1 cellular context compared by ENCODE assay signal in genomic region chr17:45197555-45198334, GRCh38.
TF ChIP-seq lines count a peak whose summit lies in the region.

No MANE protein-coding gene starts in this region.

TF ChIP-seq in K562, 482 proteins besides CTCF, POLR2A, EP300 and RAD21 (continued from another document and continues in another):
- TF ChIP-seq, protein P1, sequence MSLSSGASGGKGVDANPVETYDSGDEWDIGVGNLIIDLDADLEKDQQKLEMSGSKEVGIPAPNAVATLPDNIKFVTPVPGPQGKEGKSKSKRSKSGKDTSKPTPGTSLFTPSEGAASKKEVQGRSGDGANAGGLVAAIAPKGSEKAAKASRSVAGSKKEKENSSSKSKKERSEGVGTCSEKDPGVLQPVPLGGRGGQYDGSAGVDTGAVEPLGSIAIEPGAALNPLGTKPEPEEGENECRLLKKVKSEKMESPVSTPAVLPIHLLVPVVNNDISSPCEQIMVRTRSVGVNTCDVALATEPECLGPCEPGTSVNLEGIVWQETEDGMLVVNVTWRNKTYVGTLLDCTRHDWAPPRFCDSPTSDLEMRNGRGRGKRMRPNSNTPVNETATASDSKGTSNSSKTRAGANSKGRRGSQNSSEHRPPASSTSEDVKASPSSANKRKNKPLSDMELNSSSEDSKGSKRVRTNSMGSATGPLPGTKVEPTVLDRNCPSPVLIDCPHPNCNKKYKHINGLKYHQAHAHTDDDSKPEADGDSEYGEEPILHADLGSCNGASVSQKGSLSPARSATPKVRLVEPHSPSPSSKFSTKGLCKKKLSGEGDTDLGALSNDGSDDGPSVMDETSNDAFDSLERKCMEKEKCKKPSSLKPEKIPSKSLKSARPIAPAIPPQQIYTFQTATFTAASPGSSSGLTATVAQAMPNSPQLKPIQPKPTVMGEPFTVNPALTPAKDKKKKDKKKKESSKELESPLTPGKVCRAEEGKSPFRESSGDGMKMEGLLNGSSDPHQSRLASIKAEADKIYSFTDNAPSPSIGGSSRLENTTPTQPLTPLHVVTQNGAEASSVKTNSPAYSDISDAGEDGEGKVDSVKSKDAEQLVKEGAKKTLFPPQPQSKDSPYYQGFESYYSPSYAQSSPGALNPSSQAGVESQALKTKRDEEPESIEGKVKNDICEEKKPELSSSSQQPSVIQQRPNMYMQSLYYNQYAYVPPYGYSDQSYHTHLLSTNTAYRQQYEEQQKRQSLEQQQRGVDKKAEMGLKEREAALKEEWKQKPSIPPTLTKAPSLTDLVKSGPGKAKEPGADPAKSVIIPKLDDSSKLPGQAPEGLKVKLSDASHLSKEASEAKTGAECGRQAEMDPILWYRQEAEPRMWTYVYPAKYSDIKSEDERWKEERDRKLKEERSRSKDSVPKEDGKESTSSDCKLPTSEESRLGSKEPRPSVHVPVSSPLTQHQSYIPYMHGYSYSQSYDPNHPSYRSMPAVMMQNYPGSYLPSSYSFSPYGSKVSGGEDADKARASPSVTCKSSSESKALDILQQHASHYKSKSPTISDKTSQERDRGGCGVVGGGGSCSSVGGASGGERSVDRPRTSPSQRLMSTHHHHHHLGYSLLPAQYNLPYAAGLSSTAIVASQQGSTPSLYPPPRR (CRISPR knock-in tag; IDR thresholded peaks at IDR 0.05; ENCODE audit: borderline replicate concordance), result no peak
- TF ChIP-seq DNMT1 (IDR thresholded peaks at IDR 0.05) (no peak), CBX1 (IDR thresholded peaks at IDR 0.05; ENCODE audit: low read depth) (no peak), KAT2B (IDR thresholded peaks at IDR 0.05; ENCODE audit: low read depth, low read length) (no peak), SIN3B (IDR thresholded peaks at IDR 0.05; ENCODE audit: low read depth) (no peak; the same call in 1 of the 2 replicates), ZBTB9 (CRISPR knock-in tag; IDR thresholded peaks at IDR 0.05) (0 out of 2 replicates have a peak, but pooled peaks have one; percentile 25), SAFB2 (IDR thresholded peaks at IDR 0.05; ENCODE audit: borderline replicate concordance, low read depth, low read length, severe bottlenecking) (no peak), IFI16 (CRISPR knock-in tag; IDR thresholded peaks at IDR 0.05) (no peak), TFAM (CRISPR knock-in tag; conservative IDR thresholded peaks at IDR 0.05) (no peak), ZNF263 (CRISPR knock-in tag; IDR thresholded peaks at IDR 0.05; ENCODE audit: borderline replicate concordance) (peak; percentile 90), SMARCA4 (IDR thresholded peaks at IDR 0.05) (no peak), ARID2 (IDR thresholded peaks at IDR 0.05) (peak; percentile 95), ZKSCAN1 (IDR thresholded peaks at IDR 0.05; ENCODE audit: low read depth, low read length) (no peak), ZNF584 (CRISPR knock-in tag; IDR thresholded peaks at IDR 0.05; ENCODE audit: low read depth) (no peak), HNRNPUL1 (IDR thresholded peaks at IDR 0.05; ENCODE audit: low read length) (no peak), TAL1 (IDR thresholded peaks at IDR 0.05) (no peak), MYC (IDR thresholded peaks at IDR 0.05; ENCODE audit: low read depth, low read length) (peak; percentile 53; the same call in 1 of the 2 replicates), MYC (CRISPR knock-in tag; IDR thresholded peaks at IDR 0.05; ENCODE audit: borderline replicate concordance, low read depth) (no peak), VEZF1 (CRISPR knock-in tag; IDR thresholded peaks at IDR 0.05) (peak; percentile 62), EGR1 (conservative IDR thresholded peaks at IDR 0.05) (peak; percentile 30), HDAC8 (tag; IDR thresholded peaks at IDR 0.05) (no peak), YY1 (IDR thresholded peaks at IDR 0.05; ENCODE audit: borderline replicate concordance in 1 of 3, control insufficient read depth in 1 of 3, extremely low read depth in 1 of 3, insufficient read depth in 3 of 3, insufficient read length in 1 of 3, insufficient replicate concordance in 2 of 3, low read depth in 1 of 3, low read length in 2 of 3) (peak in 1 of 3 experiments; percentile 66), ETS2 (tag; IDR thresholded peaks at IDR 0.05; ENCODE audit: borderline replicate concordance, poor library complexity, severe bottlenecking) (no peak), CC2D1A (IDR thresholded peaks at IDR 0.05) (peak; percentile 89; the same call in 1 of the 2 replicates), ZNF780A (CRISPR knock-in tag; IDR thresholded peaks at IDR 0.05) (no peak), PHF8 (IDR thresholded peaks at IDR 0.05; ENCODE audit: borderline replicate concordance, low read length) (no peak; the same call in 1 of the 2 replicates), RFX7 (CRISPR knock-in tag; IDR thresholded peaks at IDR 0.05) (no peak), ZBTB17 (CRISPR knock-in tag; IDR thresholded peaks at IDR 0.05) (no peak), ZNF507 (tag; conservative IDR thresholded peaks at IDR 0.05) (no peak), PREB (CRISPR knock-in tag; IDR thresholded peaks at IDR 0.05) (peak; percentile 86; the same call in 1 of the 2 replicates), CBFA2T3 (IDR thresholded peaks at IDR 0.05) (no peak), NFRKB (IDR thresholded peaks at IDR 0.05; ENCODE audit: low read depth) (peak; percentile 43; the same call in 1 of the 2 replicates), ATF7 (IDR thresholded peaks at IDR 0.05) (peak; percentile 74), E2F3 (CRISPR knock-in tag; IDR thresholded peaks at IDR 0.05) (no peak), NBN (IDR thresholded peaks at IDR 0.05; ENCODE audit: low read depth) (no peak), MCM3 (IDR thresholded peaks at IDR 0.05) (no peak), ZNF445 (CRISPR knock-in tag; IDR thresholded peaks at IDR 0.05; ENCODE audit: low read depth) (no peak), CBX2 (IDR thresholded peaks at IDR 0.05; ENCODE audit: insufficient read depth, low read length, poor library complexity, severe bottlenecking) (no peak), TCF3 (CRISPR knock-in tag; IDR thresholded peaks at IDR 0.05) (0 out of 2 replicates have a peak, but pooled peaks have one; percentile 27), HCFC1 (IDR thresholded peaks at IDR 0.05; ENCODE audit: low read depth, low read length) (peak; percentile 53), TEAD1 (CRISPR knock-in tag; IDR thresholded peaks at IDR 0.05) (peak; percentile 39 to 72; a peak in 2 of 4 replicates), ZNF79 (CRISPR knock-in tag; IDR thresholded peaks at IDR 0.05; ENCODE audit: low read depth) (no peak), RBM39 (optimal IDR thresholded peaks at IDR 0.05; ENCODE audit: low read depth, low read length) (no peak)
- TF ChIP-seq, protein P2, sequence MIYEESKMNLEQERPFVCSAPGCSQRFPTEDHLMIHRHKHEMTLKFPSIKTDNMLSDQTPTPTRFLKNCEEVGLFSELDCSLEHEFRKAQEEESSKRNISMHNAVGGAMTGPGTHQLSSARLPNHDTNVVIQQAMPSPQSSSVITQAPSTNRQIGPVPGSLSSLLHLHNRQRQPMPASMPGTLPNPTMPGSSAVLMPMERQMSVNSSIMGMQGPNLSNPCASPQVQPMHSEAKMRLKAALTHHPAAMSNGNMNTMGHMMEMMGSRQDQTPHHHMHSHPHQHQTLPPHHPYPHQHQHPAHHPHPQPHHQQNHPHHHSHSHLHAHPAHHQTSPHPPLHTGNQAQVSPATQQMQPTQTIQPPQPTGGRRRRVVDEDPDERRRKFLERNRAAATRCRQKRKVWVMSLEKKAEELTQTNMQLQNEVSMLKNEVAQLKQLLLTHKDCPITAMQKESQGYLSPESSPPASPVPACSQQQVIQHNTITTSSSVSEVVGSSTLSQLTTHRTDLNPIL (CRISPR knock-in tag; IDR thresholded peaks at IDR 0.05), result no peak
- TF ChIP-seq, protein P3, sequence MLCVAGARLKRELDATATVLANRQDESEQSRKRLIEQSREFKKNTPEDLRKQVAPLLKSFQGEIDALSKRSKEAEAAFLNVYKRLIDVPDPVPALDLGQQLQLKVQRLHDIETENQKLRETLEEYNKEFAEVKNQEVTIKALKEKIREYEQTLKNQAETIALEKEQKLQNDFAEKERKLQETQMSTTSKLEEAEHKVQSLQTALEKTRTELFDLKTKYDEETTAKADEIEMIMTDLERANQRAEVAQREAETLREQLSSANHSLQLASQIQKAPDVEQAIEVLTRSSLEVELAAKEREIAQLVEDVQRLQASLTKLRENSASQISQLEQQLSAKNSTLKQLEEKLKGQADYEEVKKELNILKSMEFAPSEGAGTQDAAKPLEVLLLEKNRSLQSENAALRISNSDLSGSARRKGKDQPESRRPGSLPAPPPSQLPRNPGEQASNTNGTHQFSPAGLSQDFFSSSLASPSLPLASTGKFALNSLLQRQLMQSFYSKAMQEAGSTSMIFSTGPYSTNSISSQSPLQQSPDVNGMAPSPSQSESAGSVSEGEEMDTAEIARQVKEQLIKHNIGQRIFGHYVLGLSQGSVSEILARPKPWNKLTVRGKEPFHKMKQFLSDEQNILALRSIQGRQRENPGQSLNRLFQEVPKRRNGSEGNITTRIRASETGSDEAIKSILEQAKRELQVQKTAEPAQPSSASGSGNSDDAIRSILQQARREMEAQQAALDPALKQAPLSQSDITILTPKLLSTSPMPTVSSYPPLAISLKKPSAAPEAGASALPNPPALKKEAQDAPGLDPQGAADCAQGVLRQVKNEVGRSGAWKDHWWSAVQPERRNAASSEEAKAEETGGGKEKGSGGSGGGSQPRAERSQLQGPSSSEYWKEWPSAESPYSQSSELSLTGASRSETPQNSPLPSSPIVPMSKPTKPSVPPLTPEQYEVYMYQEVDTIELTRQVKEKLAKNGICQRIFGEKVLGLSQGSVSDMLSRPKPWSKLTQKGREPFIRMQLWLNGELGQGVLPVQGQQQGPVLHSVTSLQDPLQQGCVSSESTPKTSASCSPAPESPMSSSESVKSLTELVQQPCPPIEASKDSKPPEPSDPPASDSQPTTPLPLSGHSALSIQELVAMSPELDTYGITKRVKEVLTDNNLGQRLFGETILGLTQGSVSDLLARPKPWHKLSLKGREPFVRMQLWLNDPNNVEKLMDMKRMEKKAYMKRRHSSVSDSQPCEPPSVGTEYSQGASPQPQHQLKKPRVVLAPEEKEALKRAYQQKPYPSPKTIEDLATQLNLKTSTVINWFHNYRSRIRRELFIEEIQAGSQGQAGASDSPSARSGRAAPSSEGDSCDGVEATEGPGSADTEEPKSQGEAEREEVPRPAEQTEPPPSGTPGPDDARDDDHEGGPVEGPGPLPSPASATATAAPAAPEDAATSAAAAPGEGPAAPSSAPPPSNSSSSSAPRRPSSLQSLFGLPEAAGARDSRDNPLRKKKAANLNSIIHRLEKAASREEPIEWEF (CRISPR knock-in tag; IDR thresholded peaks at IDR 0.05), result no peak
- TF ChIP-seq, protein P4, sequence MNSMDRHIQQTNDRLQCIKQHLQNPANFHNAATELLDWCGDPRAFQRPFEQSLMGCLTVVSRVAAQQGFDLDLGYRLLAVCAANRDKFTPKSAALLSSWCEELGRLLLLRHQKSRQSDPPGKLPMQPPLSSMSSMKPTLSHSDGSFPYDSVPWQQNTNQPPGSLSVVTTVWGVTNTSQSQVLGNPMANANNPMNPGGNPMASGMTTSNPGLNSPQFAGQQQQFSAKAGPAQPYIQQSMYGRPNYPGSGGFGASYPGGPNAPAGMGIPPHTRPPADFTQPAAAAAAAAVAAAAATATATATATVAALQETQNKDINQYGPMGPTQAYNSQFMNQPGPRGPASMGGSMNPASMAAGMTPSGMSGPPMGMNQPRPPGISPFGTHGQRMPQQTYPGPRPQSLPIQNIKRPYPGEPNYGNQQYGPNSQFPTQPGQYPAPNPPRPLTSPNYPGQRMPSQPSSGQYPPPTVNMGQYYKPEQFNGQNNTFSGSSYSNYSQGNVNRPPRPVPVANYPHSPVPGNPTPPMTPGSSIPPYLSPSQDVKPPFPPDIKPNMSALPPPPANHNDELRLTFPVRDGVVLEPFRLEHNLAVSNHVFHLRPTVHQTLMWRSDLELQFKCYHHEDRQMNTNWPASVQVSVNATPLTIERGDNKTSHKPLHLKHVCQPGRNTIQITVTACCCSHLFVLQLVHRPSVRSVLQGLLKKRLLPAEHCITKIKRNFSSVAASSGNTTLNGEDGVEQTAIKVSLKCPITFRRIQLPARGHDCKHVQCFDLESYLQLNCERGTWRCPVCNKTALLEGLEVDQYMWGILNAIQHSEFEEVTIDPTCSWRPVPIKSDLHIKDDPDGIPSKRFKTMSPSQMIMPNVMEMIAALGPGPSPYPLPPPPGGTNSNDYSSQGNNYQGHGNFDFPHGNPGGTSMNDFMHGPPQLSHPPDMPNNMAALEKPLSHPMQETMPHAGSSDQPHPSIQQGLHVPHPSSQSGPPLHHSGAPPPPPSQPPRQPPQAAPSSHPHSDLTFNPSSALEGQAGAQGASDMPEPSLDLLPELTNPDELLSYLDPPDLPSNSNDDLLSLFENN (IDR thresholded peaks at IDR 0.05; ENCODE audit: low read depth in 2 of 2, low read length in 2 of 2), result peak in 1 of 2 experiments; percentile 62; a peak in 2 of 4 replicates
- TF ChIP-seq, protein P5, sequence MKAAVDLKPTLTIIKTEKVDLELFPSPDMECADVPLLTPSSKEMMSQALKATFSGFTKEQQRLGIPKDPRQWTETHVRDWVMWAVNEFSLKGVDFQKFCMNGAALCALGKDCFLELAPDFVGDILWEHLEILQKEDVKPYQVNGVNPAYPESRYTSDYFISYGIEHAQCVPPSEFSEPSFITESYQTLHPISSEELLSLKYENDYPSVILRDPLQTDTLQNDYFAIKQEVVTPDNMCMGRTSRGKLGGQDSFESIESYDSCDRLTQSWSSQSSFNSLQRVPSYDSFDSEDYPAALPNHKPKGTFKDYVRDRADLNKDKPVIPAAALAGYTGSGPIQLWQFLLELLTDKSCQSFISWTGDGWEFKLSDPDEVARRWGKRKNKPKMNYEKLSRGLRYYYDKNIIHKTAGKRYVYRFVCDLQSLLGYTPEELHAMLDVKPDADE (conservative IDR thresholded peaks at IDR 0.05; ENCODE audit: control insufficient read depth, low read depth, low read length), result 0 out of 2 replicates have a peak, but pooled peaks have one; percentile 18
